ENCODE assay signal across 10 cellular contexts in the genomic region with DNA sequence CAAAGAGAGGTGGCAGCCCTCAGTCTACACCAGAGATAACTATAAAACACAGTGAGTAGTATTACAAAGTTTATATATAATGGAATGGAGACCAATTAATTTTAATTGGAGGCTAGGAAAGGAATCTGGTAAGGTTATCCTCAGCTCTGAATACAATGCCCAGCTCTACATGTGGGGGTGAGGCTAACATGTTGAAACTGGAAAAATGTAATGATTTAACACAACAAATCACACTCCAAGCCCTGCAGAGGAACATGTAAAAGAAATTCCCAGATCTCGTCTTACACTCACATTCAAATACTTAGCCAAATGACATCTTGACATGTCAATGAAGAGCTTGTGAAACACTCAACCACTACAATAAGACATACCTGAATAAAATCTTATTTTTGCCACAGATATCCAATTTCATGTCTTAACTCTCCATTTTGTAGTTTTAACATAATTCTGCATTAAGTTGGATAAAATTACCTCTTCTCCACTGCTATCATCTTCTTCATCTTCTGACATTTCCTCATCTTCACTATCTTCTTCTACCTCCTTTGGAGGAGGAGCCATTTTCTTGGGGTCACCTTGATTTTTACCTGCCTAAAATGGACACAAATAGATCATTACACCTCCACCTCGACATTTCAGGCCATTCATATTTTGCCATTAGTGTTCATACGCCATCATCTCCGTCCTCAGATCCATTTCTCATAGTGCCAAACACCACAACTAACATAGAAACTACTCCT. TPM values are rescaled to one million over a fixed set of nuclear protein-coding genes. Genes with fewer than 3 reads are reported as not detected.
DNase-seq lines count a peak whose midpoint lies in the region; ATAC-seq, FAIRE-seq and TF ChIP-seq lines count a peak whose summit lies in the region.
"Had no signal": no experiment of that assay in that cellular context is flagged by ENCODE, and none has a peak within 500 bp of the region (broad histone marks: within the 10 kb centered on the region; RNA-seq: fewer than 3 reads in every experiment).

No MANE protein-coding gene starts in this region.

- no peaks in the 10 kb centered on the region for H3K27me3 Mint-ChIP-seq in T-helper 17 cell

- no peaks in the 10 kb centered on the region for H3K9me3 ChIP-seq in T-helper 17 cell (ENCODE audit: control insufficient read depth, low read length, poor library complexity, severe bottlenecking)

- H3K4me3 Mint-ChIP-seq in T-helper 17 cell = peak overlapping the region; percentile 91

- DNase-seq in GM19239 (ENCODE audit: insufficient read length, low spot score) (no peak), T-helper 17 cell (no peak), foreskin fibroblast (no peak), skeletal muscle cell (ENCODE audit: low read depth) (no peak), dedifferentiated amniotic fluid mesenchymal stem cell (ENCODE audit: extremely low spot score) (no peak), MV-4-11 (lab: John Stamatoyannopoulos, UW) (no peak), Kasumi-1 (lab: John Stamatoyannopoulos, UW) (no peak)

- ATAC-seq in T-helper 17 cell (no peak), HG02798 (IDR thresholded peaks at IDR 0.05; ENCODE audit: poor library complexity, unreplicated experiment) (no peak)

- peak overlapping the region; percentile 78 to 86 for H3K4me3 ChIP-seq in foreskin fibroblast (ENCODE audit: low read depth in 1 of 2, low read length in 2 of 2)
- H3K4me3 ChIP-seq in skeletal muscle cell (ENCODE audit: low read depth, low read length) = peak overlapping the region; percentile 94

- TF ChIP-seq CTCF in foreskin fibroblast (IDR thresholded peaks at IDR 0.05; ENCODE audit: low read depth, low read length) = no peak

- peak overlapping the region; percentile 96 for H3K27ac Mint-ChIP-seq in T-helper 17 cell

- peaks cover 20% of the 10 kb centered on the region for H3K36me3 Mint-ChIP-seq in T-helper 17 cell (ENCODE audit: low read depth)

- FAIRE-seq in GM19239 (lab: Jason Lieb, UNC) = peak; percentile 70
- FAIRE-seq: H54, TTC549 had no signal

- peaks cover 43% of the 10 kb centered on the region for H3K4me1 Mint-ChIP-seq in T-helper 17 cell

RNA-seq across cellular contexts. Expression of a gene that starts 1.4 kb away (rescaled TPM):
- 100 to 1,000 TPM; 385 to 428 TPM for total RNA-seq in T-helper 17 cell
